In the genomic region with DNA sequence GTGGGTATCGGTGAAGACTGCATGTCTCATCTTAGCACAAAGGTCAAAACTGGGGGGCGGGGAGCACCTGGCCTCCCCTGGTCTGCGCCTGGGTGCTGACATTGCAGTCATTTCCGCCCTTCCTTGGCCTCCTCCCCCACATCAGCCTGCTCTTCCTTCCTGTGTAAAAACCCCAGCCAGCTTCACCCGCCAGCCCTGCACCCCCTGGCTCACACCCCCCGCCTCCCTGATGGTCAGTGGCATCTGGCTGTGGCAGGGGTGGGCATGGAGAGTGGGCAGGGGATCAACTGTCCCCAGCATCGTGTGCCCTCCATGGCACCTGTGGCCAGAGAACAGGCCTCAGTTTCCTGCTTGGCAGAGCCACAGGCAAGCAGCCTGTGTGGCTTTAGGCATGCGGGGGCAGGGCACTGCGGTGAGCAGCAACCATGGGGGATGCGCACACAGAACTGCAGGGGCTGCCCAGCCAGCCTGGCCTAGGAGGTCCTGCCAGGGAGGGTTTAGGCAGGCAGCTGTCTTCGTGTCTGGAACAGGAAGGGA, we compare ENCODE assay signal across 9 cellular contexts. TPM values are rescaled to one million over a fixed set of nuclear protein-coding genes. Genes with fewer than 3 reads are reported as not detected.
DNase-seq lines count a peak whose midpoint lies in the region; ATAC-seq, FAIRE-seq and TF ChIP-seq lines count a peak whose summit lies in the region.
"Had no signal": no experiment of that assay in that cellular context is flagged by ENCODE, and none has a peak within 500 bp of the region (broad histone marks: within the 10 kb centered on the region; RNA-seq: fewer than 3 reads in every experiment).

No MANE protein-coding gene starts in this region.

- POLR2A ChIA-PET in H1 (lab: Charles Lee; ENCODE audit: partially characterized antibody), result interaction anchor here (1.1 to 4.0 kb wide), 6 partner anchors 11 to 147 kb away, joined by 3 to 16 read pairs (median 4); a partner anchor contains a TSS

- no peak overlapping the region for H2BK20ac ChIP-seq in H1 (ENCODE audit: low read length)

- H3K9me3 ChIP-seq in H1 (ENCODE audit: insufficient read depth in 2 of 2, low read depth in 1 of 2, low read length in 1 of 2) (no peaks in the 10 kb centered on the region), spleen (no peaks in the 10 kb centered on the region)

- H3K23ac ChIP-seq in H1 (ENCODE audit: insufficient read length), result no peak overlapping the region

- H3K4me2 ChIP-seq in H1 (ENCODE audit: insufficient read depth in 1 of 2, low read depth in 2 of 2, low read length in 2 of 2), result no peak overlapping the region

- TF ChIP-seq RAD21 in H1 (IDR thresholded peaks at IDR 0.05 in 1 of 2, conservative IDR thresholded peaks at IDR 0.05 in 1 of 2; ENCODE audit: low read depth in 2 of 2, low read length in 2 of 2), result no peak

- WGBS in H1 (ENCODE audit: extremely low coverage in 1 of 2, insufficient coverage in 1 of 2, insufficient read length in 1 of 2, insufficient replicate concordance in 2 of 2, low coverage in 1 of 2, low lambda C conversion rate in 2 of 2, missing lambda C conversion rate in 1 of 2), 2 experiments, result 91% methylated on average over 9 of the region's 11 CpGs; no CpG with 5 or more reads in 1 of the 2 experiments
- WGBS in spleen, 5 donors, result 6 to 21% (median 7%) methylated on average over 7 to 11 of the region's 11 CpGs
- WGBS in lower leg skin, 2 donors, result 69 to 85% methylated on average over 10 to 11 of the region's 11 CpGs

- ATAC-seq in GM19438 (IDR thresholded peaks at IDR 0.05; ENCODE audit: low read depth, unreplicated experiment), result peak; percentile 87
- ATAC-seq in HG03565 (IDR thresholded peaks at IDR 0.05; ENCODE audit: unreplicated experiment), result peak; percentile 72
- no peak for ATAC-seq in HG03039 (IDR thresholded peaks at IDR 0.05; ENCODE audit: unreplicated experiment)

- peaks cover 0 to 5% of the 10 kb centered on the region in 2 experiments; a peak in 1 of 4 replicates for H3K79me2 ChIP-seq in H1 (ENCODE audit: control insufficient read depth in 1 of 2, insufficient read depth in 2 of 2, low read length in 2 of 2)

- H4K5ac ChIP-seq in H1 (ENCODE audit: insufficient read length, low read depth, low read length), result no peak overlapping the region

- H4K8ac ChIP-seq in H1 (ENCODE audit: extremely low read depth, insufficient read depth, low read length), result no peak overlapping the region

- H3K27ac ChIP-seq in H1 (ENCODE audit: low read depth, low read length) (no peak overlapping the region), spleen (peak overlapping the region; percentile 83 to 95 (median 88))

- no peak for FAIRE-seq in H1 (lab: Jason Lieb, UNC)
- FAIRE-seq: bronchial epithelial cell had no signal

- no peak for TF ChIP-seq EP300 in H1 (IDR thresholded peaks at IDR 0.05; ENCODE audit: borderline replicate concordance in 1 of 2, low read depth in 2 of 2, low read length in 2 of 2)

- no peak overlapping the region for H4K91ac ChIP-seq in H1 (replicated peaks; ENCODE audit: insufficient read length, low read length)

- intact Hi-C loops in spleen (cut with DNase I; ENCODE audit: low total_unique reads) (no loop called here), lower leg skin (cut with DNase I; ENCODE audit: low total_unique reads) (no loop called here)

- no peak overlapping the region for H2BK120ac ChIP-seq in H1 (replicated peaks; ENCODE audit: low read depth, low read length)

- peak; percentile 87 to 88 for DNase-seq in activated CD4-positive, alpha-beta T cell treated with anti-CD3 and anti-CD28 coated beads for 4 hours
- DNase-seq in H1 (ENCODE audit: low read depth in 1 of 2, low spot score in 2 of 2), result no peak
- DNase-seq in spleen, result peak; percentile 95
- no peak for DNase-seq in lower leg skin (ENCODE audit: low spot score in 2 of 2)
- no peak for DNase-seq in 8988T

- no peak overlapping the region for H3K4ac ChIP-seq in H1 (replicated peaks; ENCODE audit: insufficient read length, low read depth, low read length)

- no peak overlapping the region for H3K4me3 ChIP-seq in H1 (ENCODE audit: extremely low read depth in 1 of 4, insufficient read depth in 2 of 4, low read depth in 3 of 4, low read length in 4 of 4)
- peak overlapping the region in 6 of 8 donors; percentile 4 to 65 (median 26) for H3K4me3 ChIP-seq in spleen
- H3K4me3 ChIP-seq in lower leg skin (ENCODE audit: low read depth, poor library complexity, severe bottlenecking), result no peak overlapping the region

- H2BK12ac ChIP-seq in H1 (ENCODE audit: low read depth, low read length), result no peak overlapping the region

- H3K4me1 ChIP-seq in H1 (replicated peaks in 1 of 4; ENCODE audit: control insufficient read depth in 3 of 4, insufficient read depth in 4 of 4, low read length in 3 of 4) (peaks cover 0 to 5% (median 4%) of the 10 kb centered on the region in 4 experiments; a peak in 5 of 7 replicates), spleen (peaks cover 64 to 100% (median 95%) of the 10 kb centered on the region in 6 donors)

- CTCF ChIA-PET in H1 (lab: Charles Lee; ENCODE audit: partially characterized antibody), result interaction anchor here (0.5 to 0.9 kb wide), 2 partner anchors 11 to 13 kb away, joined by 3 read pairs; no protein-coding TSS in a partner anchor

- no peaks in the 10 kb centered on the region for H3K23me2 ChIP-seq in H1 (ENCODE audit: low read depth, low read length)

- H2BK15ac ChIP-seq in H1 (ENCODE audit: low read length), result no peak overlapping the region

- H3K9ac ChIP-seq in H1 (replicated peaks in 1 of 4; ENCODE audit: extremely low read depth in 1 of 4, low read depth in 3 of 4, low read length in 3 of 4), result no peak overlapping the region; a peak in 1 of 7 replicates

- H3K56ac ChIP-seq in H1 (replicated peaks; ENCODE audit: insufficient read length, low read depth, low read length), result no peak overlapping the region

- peak overlapping the region; percentile 60; the same call in 1 of the 2 replicates for H2BK5ac ChIP-seq in H1 (ENCODE audit: low read depth, low read length)

- H3K27me3 ChIP-seq in H1 (replicated peaks in 1 of 4; ENCODE audit: control insufficient read depth in 3 of 4, extremely low read depth in 1 of 4, insufficient read depth in 3 of 4, low read length in 3 of 4), result no peaks in the 10 kb centered on the region
- H3K27me3 ChIP-seq in spleen (replicated peaks in 1 of 7), result peaks cover 0 to 4% (median 0%) of the 10 kb centered on the region in 7 donors

- H2AFZ ChIP-seq in H1 (ENCODE audit: low read length), result no peak overlapping the region

- H3K36me3 ChIP-seq in H1 (ENCODE audit: control insufficient read depth in 2 of 4, insufficient read depth in 4 of 4, low read length in 3 of 4) (peaks cover 4 to 20% (median 13%) of the 10 kb centered on the region in 4 experiments; a peak in 7 of 8 replicates), spleen (peaks cover 0 to 98% (median 12%) of the 10 kb centered on the region in 6 donors)

- H4K20me1 ChIP-seq in H1 (replicated peaks in 1 of 2; ENCODE audit: control insufficient read depth in 1 of 2, insufficient read depth in 2 of 2, low read length in 2 of 2), result peaks cover 0 to 6% of the 10 kb centered on the region in 2 experiments

- no peaks in the 10 kb centered on the region; the same call in 1 of the 2 replicates for H3K79me1 ChIP-seq in H1 (ENCODE audit: low read depth, low read length)

- TF ChIP-seq POLR2A in H1 (IDR thresholded peaks at IDR 0.05; ENCODE audit: control extremely low read depth in 1 of 2, low read depth in 2 of 2, low read length in 2 of 2) (no peak), spleen (IDR thresholded peaks at IDR 0.05) (no peak), lower leg skin (IDR thresholded peaks at IDR 0.05) (no peak)

- TF ChIP-seq CTCF in H1 (IDR thresholded peaks at IDR 0.05; ENCODE audit: control extremely low read depth in 1 of 3, insufficient read depth in 1 of 3, low read depth in 1 of 3, low read length in 3 of 3) (no peak), spleen (IDR thresholded peaks at IDR 0.05 in 8 of 11, conservative IDR thresholded peaks at IDR 0.05 in 3 of 11) (no peak), lower leg skin (IDR thresholded peaks at IDR 0.05) (no peak)

- no peak overlapping the region for H2AK5ac ChIP-seq in H1 (ENCODE audit: low read depth, low read length)

- H3K18ac ChIP-seq in H1 (ENCODE audit: extremely low read depth, low read length), result no peak overlapping the region

- H3K14ac ChIP-seq in H1 (ENCODE audit: insufficient read length), result no peak overlapping the region

TF ChIP-seq in H1, 55 proteins besides CTCF, POLR2A, EP300 and RAD21 (continues in another document):
- TF ChIP-seq CHD1 (IDR thresholded peaks at IDR 0.05; ENCODE audit: low read depth, low read length) (no peak), NANOG (IDR thresholded peaks at IDR 0.05; ENCODE audit: insufficient read depth, low read depth, low read length, poor library complexity, severe bottlenecking) (no peak), NRF1 (IDR thresholded peaks at IDR 0.05; ENCODE audit: low read depth, low read length) (no peak), ZNF274 (IDR thresholded peaks at IDR 0.05; ENCODE audit: borderline replicate concordance, extremely low read depth, low read length) (no peak), SIRT6 (IDR thresholded peaks at IDR 0.05; ENCODE audit: low read length) (no peak)

RNA-seq across cellular contexts. Expression of a gene that starts 29.0 kb away (rescaled TPM):
- total RNA-seq in H1 (2021; fragmentation: NEBNext Ultra II Directional; extraction: Animal tissue kit (Norgen Biotek cat#: 25700)), result 170 and 180 TPM in 2 replicates
- polyA plus RNA-seq in H1 (2011; rRNA removed) (114 and 182 TPM in 2 replicates), spleen (10 to 100 TPM; 38.8 to 84.3 (median 45.6) TPM)
- 97.6 TPM for polyA plus RNA-seq in H1 (2011; cell fraction: cytosol; rRNA removed)
- polyA plus RNA-seq in H1 (2011; cell fraction: nucleus; rRNA removed), result 95.0 TPM
- polyA plus RNA-seq in H1 (2012, experiment 1 of 2), result 127 to 134 TPM (median 129 TPM) in 4 replicates
- 154 TPM for polyA plus RNA-seq in H1 (2012, experiment 2 of 2)
- 98.7 TPM for polyA plus RNA-seq in H1 (2013, experiment 1 of 2)
- 97.2 TPM for polyA plus RNA-seq in H1 (2013, experiment 2 of 2)
- 95.4 and 104 TPM in 2 replicates for polyA minus RNA-seq in H1 (2011; rRNA and poly(A)+ RNA removed)
- polyA minus RNA-seq in H1 (2011; cell fraction: cytosol; rRNA and poly(A)+ RNA removed), result 106 TPM
- 55.4 TPM for polyA minus RNA-seq in H1 (2011; cell fraction: nucleus; rRNA and poly(A)+ RNA removed)
- total RNA-seq in spleen (100 to 1,000 TPM; 117 to 196 (median 154) TPM), lower leg skin (10 to 100 TPM; 51.8 to 76.2 (median 63.9) TPM)

RNA-seq across cellular contexts. Expression of a gene that starts 45.4 kb away (rescaled TPM):
- total RNA-seq in H1 (2021; fragmentation: NEBNext Ultra II Directional; extraction: Animal tissue kit (Norgen Biotek cat#: 25700)), result 2,091 and 2,148 TPM in 2 replicates
- 1,486 and 2,502 TPM in 2 replicates for polyA plus RNA-seq in H1 (2011; rRNA removed)
- 3,173 TPM for polyA plus RNA-seq in H1 (2011; cell fraction: cytosol; rRNA removed)
- polyA plus RNA-seq in H1 (2011; cell fraction: nucleus; rRNA removed), result 510 TPM
- polyA plus RNA-seq in H1 (2012, experiment 1 of 2), result 2,897 to 3,886 TPM (median 3,522 TPM) in 4 replicates
- 3,306 TPM for polyA plus RNA-seq in H1 (2012, experiment 2 of 2)
- polyA plus RNA-seq in H1 (2013, experiment 1 of 2), result 4,125 TPM
- 4,130 TPM for polyA plus RNA-seq in H1 (2013, experiment 2 of 2)
- polyA minus RNA-seq in H1 (2011; rRNA and poly(A)+ RNA removed), result 442 and 458 TPM in 2 replicates
- polyA minus RNA-seq in H1 (2011; cell fraction: cytosol; rRNA and poly(A)+ RNA removed), result 903 TPM
- polyA minus RNA-seq in H1 (2011; cell fraction: nucleus; rRNA and poly(A)+ RNA removed), result 264 TPM
- total RNA-seq in spleen, result 1,000 to 10,000 TPM; 1,006 to 1,826 (median 1,444) TPM
- 1,000 to 10,000 TPM; 5,045 to 6,883 (median 6,622) TPM for polyA plus RNA-seq in spleen
- 1,000 to 10,000 TPM; 1,475 to 2,290 (median 1,639) TPM for total RNA-seq in lower leg skin

Comparison
In these comparisons a context has a peak if more than half of its experiments do, and no peak if none do; other contexts are left out.
1. DNase-seq: peak in activated CD4-positive, alpha-beta T cell treated with anti-CD3 and anti-CD28 coated beads for 4 hours (2 of 2) and spleen (single experiment); none in H1 (0 of 2), lower leg skin (0 of 2) and 8988T (single experiment).
2. H3K4me3 ChIP-seq: peak in spleen (6 of 8); none in H1 (0 of 4) and lower leg skin (single experiment).